ENCODE assay signal across 12 cellular contexts in genomic region chr6:42101186-42101657, GRCh38. TPM values are rescaled to one million over a fixed set of nuclear protein-coding genes. Genes with fewer than 3 reads are reported as not detected.
DNase-seq lines count a peak whose midpoint lies in the region; ATAC-seq and TF ChIP-seq lines count a peak whose summit lies in the region.
"Had no signal": no experiment of that assay in that cellular context is flagged by ENCODE, and none has a peak within 500 bp of the region (broad histone marks: within the 10 kb centered on the region; RNA-seq: fewer than 3 reads in every experiment).

No MANE protein-coding gene starts in this region.

- in situ Hi-C loops in transverse colon (cut with MboI; ENCODE audit: low pct_ligation_motif_present in 1 of 4, low pct_unique_long_range_greater_than_20kb in 1 of 4, low sequenced_read_pairs in 3 of 4), result no loop called here

- intact Hi-C loops in left colon (cut with DNase I, micrococcal nuclease) (no loop called here), transverse colon (cut with DNase I; ENCODE audit: low total_unique reads) (no loop called here)

- H3F3A ChIP-seq in GM23338 (replicated peaks; ENCODE audit: low read depth), result peaks cover 34% of the 10 kb centered on the region

- H3K4me2 ChIP-seq in GM23338, result no peak overlapping the region

- H3K4me1 ChIP-seq in transverse colon (peaks cover 37 to 62% (median 47%) of the 10 kb centered on the region in 4 donors), GM23338 (ENCODE audit: insufficient read depth) (peaks cover 13% of the 10 kb centered on the region; the same call in 1 of the 2 replicates)

- H3K4me1 Mint-ChIP-seq in activated T-cell treated with anti-CD3 and anti-CD28 coated beads, Interleukin-2, amount 50 U/mL, for 72 hours (ENCODE audit: low read depth), result peaks cover 61% of the 10 kb centered on the region
- H3K4me1 Mint-ChIP-seq in brain (peaks cover 21% of the 10 kb centered on the region), GM23338 (peaks cover 25% of the 10 kb centered on the region)

- H3K27me3 ChIP-seq in transverse colon (peaks cover 9% of the 10 kb centered on the region), GM23338 (ENCODE audit: insufficient read depth) (peaks cover 45% of the 10 kb centered on the region)

- peak overlapping the region; percentile 77 to 86 (median 84) for H3K27ac ChIP-seq in transverse colon
- no peak overlapping the region for H3K27ac ChIP-seq in GM23338 (ENCODE audit: low read depth)
- H3K27ac ChIP-seq: neutrophil had no signal

- TF ChIP-seq CTCF in brain (conservative IDR thresholded peaks at IDR 0.05), result no peak
- no peak for TF ChIP-seq CTCF in transverse colon (IDR thresholded peaks at IDR 0.05)
- TF ChIP-seq CTCF in GM23338 (conservative IDR thresholded peaks at IDR 0.05; ENCODE audit: low read depth in 2 of 2), result no peak

- no peaks in the 10 kb centered on the region for H3K9me3 ChIP-seq in transverse colon
- H3K9me3 ChIP-seq: neutrophil had no signal

- peak overlapping the region; percentile 70 for H3K27ac Mint-ChIP-seq in activated T-cell treated with anti-CD3 and anti-CD28 coated beads, Interleukin-2, amount 50 U/mL, for 72 hours
- H3K27ac Mint-ChIP-seq in brain (peak overlapping the region in 3 of 5 experiments; percentile 44 to 83 (median 46)), GM23338 (no peak overlapping the region)
- H3K27ac Mint-ChIP-seq: activated naive CD8-positive, alpha-beta T cell had no signal

- no peaks in the 10 kb centered on the region for H3K36me3 ChIP-seq in transverse colon
- H3K36me3 ChIP-seq in GM23338 (ENCODE audit: insufficient read depth), result peaks cover 3% of the 10 kb centered on the region; the same call in 1 of the 2 replicates
- H3K36me3 ChIP-seq: neutrophil had no signal

- H3K79me2 ChIP-seq in GM23338 (replicated peaks; ENCODE audit: insufficient read depth), result no peaks in the 10 kb centered on the region

- H3K9me2 ChIP-seq in GM23338 (ENCODE audit: insufficient read depth), result no peaks in the 10 kb centered on the region

- H3K4me3 ChIP-seq in transverse colon (no peak overlapping the region), GM23338 (no peak overlapping the region)

- TF ChIP-seq POLR2A in transverse colon (IDR thresholded peaks at IDR 0.05), result no peak

- H3K27me3 Mint-ChIP-seq in activated T-cell treated with anti-CD3 and anti-CD28 coated beads, Interleukin-2, amount 50 U/mL, for 72 hours (ENCODE audit: low read depth), result no peaks in the 10 kb centered on the region
- H3K27me3 Mint-ChIP-seq in brain, result peaks cover 26% of the 10 kb centered on the region
- H3K27me3 Mint-ChIP-seq in GM23338 (ENCODE audit: insufficient read depth, low read depth, poor library complexity), result peaks cover 45% of the 10 kb centered on the region
- H3K27me3 Mint-ChIP-seq: activated naive CD8-positive, alpha-beta T cell had no signal

- peaks cover 12% of the 10 kb centered on the region for H4K20me1 ChIP-seq in GM23338 (replicated peaks; ENCODE audit: insufficient read depth)

- H2AFZ ChIP-seq in GM23338, result no peak overlapping the region

- no peaks in the 10 kb centered on the region for H3K9me3 Mint-ChIP-seq in activated T-cell treated with anti-CD3 and anti-CD28 coated beads, Interleukin-2, amount 50 U/mL, for 72 hours
- peaks cover 0 to 2% (median 0%) of the 10 kb centered on the region in 5 experiments for H3K9me3 Mint-ChIP-seq in brain
- no peaks in the 10 kb centered on the region for H3K9me3 Mint-ChIP-seq in GM23338

- H3K36me3 Mint-ChIP-seq in activated T-cell treated with anti-CD3 and anti-CD28 coated beads, Interleukin-2, amount 50 U/mL, for 72 hours (ENCODE audit: insufficient read depth in 2 of 2), result peaks cover 0 to 2% of the 10 kb centered on the region in 2 donors
- H3K36me3 Mint-ChIP-seq in brain (no peaks in the 10 kb centered on the region), GM23338 (ENCODE audit: low read depth) (peaks cover 33% of the 10 kb centered on the region)
- H3K36me3 Mint-ChIP-seq: activated naive CD8-positive, alpha-beta T cell had no signal

- 51 to 61% methylated on average over 5 to 8 of the region's 8 CpGs for WGBS in transverse colon (ENCODE audit: low coverage in 1 of 2), 2 donors

- no peak for ATAC-seq in activated T-cell treated with anti-CD3 and anti-CD28 coated beads, Interleukin-2, amount 50 U/mL, for 72 hours (replicated peaks in 1 of 2)
- ATAC-seq in left colon (peak; percentile 29), GM23338 (no peak)

- TF ChIP-seq EP300 in transverse colon (IDR thresholded peaks at IDR 0.05; ENCODE audit: low read depth), result no peak

- DNase-seq in activated T-cell treated with anti-CD3 and anti-CD28 coated beads, Interleukin-2, amount 50 U/mL, for 72 hours, result no peak
- no peak for DNase-seq in activated T-cell treated with anti-CD3 and anti-CD28 coated beads, Interleukin-2, amount 50 U/mL, for 48 hours
- DNase-seq in left colon (peak; percentile 57 to 75), transverse colon (peak; percentile 61), GM23338 (ENCODE audit: low spot score) (no peak), Kasumi-1 (lab: John Stamatoyannopoulos, UW) (no peak), SK-N-DZ (ENCODE audit: low spot score) (no peak)
- DNase-seq: effector memory CD4-positive, alpha-beta T cell; NCI-H510A treated with DMSO at 0.1 percent for 48 hours had no signal

- peak overlapping the region; percentile 33 to 38 for H3K4me3 Mint-ChIP-seq in activated T-cell treated with anti-CD3 and anti-CD28 coated beads, Interleukin-2, amount 50 U/mL, for 72 hours
- H3K4me3 Mint-ChIP-seq in brain (peak overlapping the region in 1 of 5 experiments; percentile 3), GM23338 (no peak overlapping the region)
- H3K4me3 Mint-ChIP-seq: activated naive CD8-positive, alpha-beta T cell had no signal

TF ChIP-seq in GM23338, 12 proteins besides CTCF, POLR2A, EP300 and RAD21 (continues in another document):
- TF ChIP-seq POLR2AphosphoS5 (IDR thresholded peaks at IDR 0.05; ENCODE audit: low read depth) (no peak), EZH2phosphoT487 (IDR thresholded peaks at IDR 0.05; ENCODE audit: unreplicated experiment) (no peak), ZNF114 (CRISPR knock-in tag; IDR thresholded peaks at IDR 0.05) (no peak), ZNF331 (CRISPR knock-in tag; IDR thresholded peaks at IDR 0.05; ENCODE audit: low read depth) (no peak)

RNA-seq across cellular contexts. Expression of gene C6orf132, which starts 41.2 kb away (rescaled TPM):
- under 1 TPM; 0.26 to 0.65 TPM for total RNA-seq in activated T-cell treated with anti-CD3 and anti-CD28 coated beads, Interleukin-2, amount 50 U/mL, for 72 hours
- polyA plus RNA-seq in brain (ENCODE audit: insufficient read depth, low read depth, low replicate concordance) (0.34 TPM), GM23338 (2016; fragmentation: Nextera tagmentation; extraction: Ambion mirVana) (22.2 and 24.3 TPM in 2 replicates)
- total RNA-seq in left colon (10 to 100 TPM; 49.7 to 66.2 TPM), transverse colon (10 to 100 TPM; 26.1 to 96.9 (median 43.2) TPM)
- total RNA-seq in GM23338 (2014; rRNA removed; shearing (Covaris generic)), result 40.9 and 48.3 TPM in 2 replicates
- polyA plus RNA-seq in SK-N-DZ (2014; cell fraction: cytosol; rRNA removed), result 0.71 and 1.4 TPM in 2 replicates
- polyA plus RNA-seq in SK-N-DZ (2014; cell fraction: nucleus; rRNA removed), result 0.06 and 0.12 TPM in 2 replicates

RNA-seq across cellular contexts. Expression of gene TAF8, which starts 50.9 kb away (rescaled TPM):
- 10 to 100 TPM; 62.6 to 70.4 TPM for total RNA-seq in activated T-cell treated with anti-CD3 and anti-CD28 coated beads, Interleukin-2, amount 50 U/mL, for 72 hours
- polyA plus RNA-seq in brain (ENCODE audit: insufficient read depth, low read depth, low replicate concordance) (14.9 TPM), GM23338 (2016; fragmentation: Nextera tagmentation; extraction: Ambion mirVana) (18.7 and 19.1 TPM in 2 replicates)
- total RNA-seq in left colon (10 to 100 TPM; 19.0 to 19.7 TPM), transverse colon (10 to 100 TPM; 15.3 to 36.2 (median 21.8) TPM)
- total RNA-seq in GM23338 (2014; rRNA removed; shearing (Covaris generic)), result 26.5 and 30.6 TPM in 2 replicates
- polyA plus RNA-seq in SK-N-DZ (2014; cell fraction: cytosol; rRNA removed), result 25.6 and 30.2 TPM in 2 replicates
- polyA plus RNA-seq in SK-N-DZ (2014; cell fraction: nucleus; rRNA removed), result 13.6 and 21.1 TPM in 2 replicates

Comparison
In these comparisons a context has a peak if more than half of its experiments do, and no peak if none do; other contexts are left out.
1. DNase-seq: peak in left colon (2 of 2) and transverse colon (single experiment); none in activated T-cell treated with anti-CD3 and anti-CD28 coated beads, Interleukin-2, amount 50 U/mL, for 72 hours (0 of 2), activated T-cell treated with anti-CD3 and anti-CD28 coated beads, Interleukin-2, amount 50 U/mL, for 48 hours (0 of 2), GM23338 (single experiment), Kasumi-1 (0 of 2) and SK-N-DZ (single experiment).
2. RNA of gene C6orf132, which starts 41.2 kb away (total RNA-seq): 49.7 to 66.2 TPM in left colon, 26.1 to 96.9 TPM in transverse colon and 40.9 to 48.3 TPM in GM23338; 0.26 to 0.65 TPM in activated T-cell treated with anti-CD3 and anti-CD28 coated beads, Interleukin-2, amount 50 U/mL, for 72 hours; every median in the first group is over 10 times any median in the second.